26 cellular contexts compared by ENCODE assay signal in the genomic region with DNA sequence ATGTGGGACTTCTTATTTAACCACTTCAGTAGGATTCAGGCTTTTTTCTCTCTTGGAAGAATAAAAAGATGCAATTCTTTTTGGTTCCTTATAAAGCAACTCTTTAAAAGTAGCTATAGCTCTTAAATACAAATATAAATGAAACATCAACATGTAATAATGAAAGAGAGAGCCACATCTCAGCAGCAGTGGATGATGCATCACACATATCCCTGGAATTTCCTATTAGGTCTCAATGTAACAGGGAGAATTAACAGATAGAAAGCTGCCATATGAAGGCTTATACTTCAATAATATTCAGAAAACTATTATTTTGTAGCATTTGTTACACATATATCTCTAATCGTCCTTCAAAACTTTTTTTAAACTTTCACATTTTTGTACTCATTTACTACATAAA.
"Had no signal": no experiment of that assay in that cellular context is flagged by ENCODE, and none has a peak within 500 bp of the region (broad histone marks: within the 10 kb centered on the region; RNA-seq: fewer than 3 reads in every experiment).

No MANE protein-coding gene starts in this region.

- H3K4me1 ChIP-seq: stomach, suprapubic skin, testis, thyroid gland, tibial artery, tibial nerve, transverse colon, upper lobe of right lung, uterus, vagina had no signal

- H3K27ac ChIP-seq: stomach, suprapubic skin, testis, thoracic aorta, thyroid gland, tibial artery, tibial nerve, transverse colon, upper lobe of left lung, upper lobe of right lung, uterus, vagina had no signal

- FAIRE-seq: urothelium cell line had no signal

- H3K36me3 ChIP-seq: stomach, suprapubic skin, thoracic aorta, thyroid gland, tibial artery, tibial nerve, transverse colon, upper lobe of left lung, upper lobe of right lung, uterus, vagina had no signal

- ATAC-seq: stimulated activated effector memory CD8-positive, alpha-beta T cell treated with anti-CD3 and anti-CD28 coated beads, Interleukin-12 subunit alpha, Interleukin-12 subunit beta, amount 100 ng/mL, for 72 hours; stimulated activated memory B cell treated with anti-CD40 and anti-IgM and Interleukin-4, amounts not matched to agents 10 μg/mL and 1 μg/mL and 100 μg/mL, for 72 hours; stimulated activated naive B cell treated with anti-CD40 and anti-IgM and Interleukin-4, amounts not matched to agents 10 μg/mL and 1 μg/mL and 100 μg/mL, for 72 hours; stimulated activated naive CD8-positive, alpha-beta T cell treated with anti-CD3 and anti-CD28 coated beads, Interleukin-15, amount 100 ng/mL, for 72 hours; stimulated activated naive CD8-positive, alpha-beta T cell treated with anti-CD3 and anti-CD28 coated beads, Interleukin-15, Interleukin-2, amounts not matched to agents 100 U/mL and 50 U/mL, for 24 hours; upper lobe of right lung had no signal

- H3K27me3 ChIP-seq: stomach, suprapubic skin, testis, thyroid gland, tibial artery, tibial nerve, transverse colon, upper lobe of left lung, upper lobe of right lung, uterus, vagina had no signal

- H3K4me3 ChIP-seq: stomach, suprapubic skin, testis, thoracic aorta, thyroid gland, tibial artery, tibial nerve, transverse colon, upper lobe of left lung, upper lobe of right lung, uterus, vagina had no signal

- H3K9me3 ChIP-seq: stomach, suprapubic skin, testis, thoracic aorta, thyroid gland, tibial artery, tibial nerve, transverse colon, upper lobe of left lung, upper lobe of right lung, uterus, vagina had no signal

- DNase-seq: stimulated activated CD4-positive, alpha-beta T cell treated with anti-CD3 and anti-CD28 coated beads, Interleukin-2, amount 100 ng/mL, for 48 hours; stimulated activated CD4-positive, alpha-beta T cell treated with anti-CD3 and anti-CD28 coated beads, Interleukin-4, amount 100 ng/mL, for 1 hour; stimulated activated CD4-positive, alpha-beta T cell treated with anti-CD3 and anti-CD28 coated beads, Interleukin-4, amount 100 ng/mL, for 24 hours; stimulated activated CD4-positive, alpha-beta T cell treated with anti-CD3 and anti-CD28 coated beads, Interleukin-4, amount 100 ng/mL, for 4 hours; stimulated activated CD8-positive, alpha-beta memory T cell treated with anti-CD3 and anti-CD28 coated beads, Interleukin-4, amount 100 ng/mL, for 48 hours; stimulated activated naive B cell treated with anti-CD40 and anti-IgM and Interleukin-4, amounts not matched to agents 10 μg/mL and 1 μg/mL and 100 μg/mL, for 72 hours; stimulated activated naive CD4-positive, alpha-beta T cell; stimulated activated naive CD4-positive, alpha-beta T cell treated with Interleukin-2 at 50 U/mL for 16 hours; stimulated activated naive CD8-positive, alpha-beta T cell treated with anti-CD3 and anti-CD28 coated beads, Interleukin-15, amount 100 ng/mL, for 72 hours; stimulated activated naive CD8-positive, alpha-beta T cell treated with anti-CD3 and anti-CD28 coated beads, Interleukin-15, Interleukin-2, amounts not matched to agents 100 U/mL and 50 U/mL, for 24 hours; stomach; substantia nigra; testis; thyroid gland; tibial artery; transverse colon; upper lobe of left lung; upper lobe of right lung; uterus had no signal
